9 cellular contexts compared by ENCODE assay signal in genomic region chr2:48227617-48228344, GRCh38.
A peak's percentile ranks its signal among the peaks of the same experiment; 100 is the strongest.
DNase-seq lines count a peak whose midpoint lies in the region; ATAC-seq and TF ChIP-seq lines count a peak whose summit lies in the region.
"Had no signal": no experiment of that assay in that cellular context is flagged by ENCODE, and none has a peak within 500 bp of the region (broad histone marks: within the 10 kb centered on the region; RNA-seq: fewer than 3 reads in every experiment).

No MANE protein-coding gene starts in this region.

- H3K27ac Mint-ChIP-seq in endodermal cell (no peak overlapping the region), T-cell (no peak overlapping the region)

- H3K27me3 ChIP-seq in GM06990 (replicated peaks; ENCODE audit: control insufficient read depth, insufficient read depth, low read length) (no peaks in the 10 kb centered on the region), endodermal cell (ENCODE audit: control insufficient read depth, insufficient read depth, low read length, poor library complexity, severe bottlenecking) (no peaks in the 10 kb centered on the region)

- H3K27me3 Mint-ChIP-seq in endodermal cell (ENCODE audit: insufficient read depth) (no peaks in the 10 kb centered on the region), T-cell (no peaks in the 10 kb centered on the region)

- CTCF ChIA-PET in T-cell (lab: Charles Lee), result interaction anchor here (0.6 to 0.7 kb wide), 3 partner anchors 246 to 388 kb away, joined by 3 to 7 read pairs (median 4); no protein-coding TSS in a partner anchor

- 90 to 93% methylated on average over 1 to 3 of the region's 3 CpGs for WGBS in endodermal cell (ENCODE audit: insufficient coverage in 1 of 2, insufficient read length in 1 of 2), 2 experiments

- H3K9ac ChIP-seq in endodermal cell (ENCODE audit: extremely low read depth, low read length, poor library complexity, severe bottlenecking), result no peak overlapping the region

- no peaks in the 10 kb centered on the region for H3K4me1 ChIP-seq in endodermal cell (ENCODE audit: control insufficient read depth, insufficient read depth, low read length)

- H3K36me3 Mint-ChIP-seq in endodermal cell (ENCODE audit: low read depth) (no peaks in the 10 kb centered on the region), T-cell (no peaks in the 10 kb centered on the region)

- H3K4me3 ChIP-seq in GM06990 (replicated peaks; ENCODE audit: low read depth, low read length) (no peak overlapping the region), endodermal cell (ENCODE audit: low read length) (no peak overlapping the region)

- H3K9me3 ChIP-seq in endodermal cell (ENCODE audit: control insufficient read depth, low read length), result no peaks in the 10 kb centered on the region

- ATAC-seq in GM21381 (IDR thresholded peaks at IDR 0.05; ENCODE audit: unreplicated experiment) (peak; percentile 82), HG03280 (IDR thresholded peaks at IDR 0.05; ENCODE audit: unreplicated experiment) (peak; percentile 70), T-cell (replicated peaks in 1 of 4) (no peak)

- DNase-seq in GM06990 (ENCODE audit: extremely low read depth, insufficient read length) (peak; percentile 38), endodermal cell (no peak), NCI-H2029 (lab: John Stamatoyannopoulos, UW) (no peak), T-cell (no peak), NCI-H510A treated with DMSO at 0.1 percent for 48 hours (lab: John Stamatoyannopoulos, UW) (no peak)
- DNase-seq in activated naive CD4-positive, alpha-beta T cell (lab: John Stamatoyannopoulos, UW), result no peak
- DNase-seq: SHP77 had no signal

- H3K27ac ChIP-seq in endodermal cell (ENCODE audit: low read depth, low read length), result peak overlapping the region; percentile 32

- H3K36me3 ChIP-seq in GM06990 (ENCODE audit: control insufficient read depth, insufficient read depth, low read length) (no peaks in the 10 kb centered on the region), endodermal cell (ENCODE audit: control insufficient read depth, insufficient read depth, low read length) (no peaks in the 10 kb centered on the region)

- no peak for TF ChIP-seq CTCF in GM06990 (IDR thresholded peaks at IDR 0.05; ENCODE audit: insufficient read depth, low read length, poor library complexity, severe bottlenecking)
- no peak for TF ChIP-seq CTCF in endodermal cell (conservative IDR thresholded peaks at IDR 0.05)

- POLR2A ChIA-PET in T-cell (lab: Charles Lee), result no interaction called here

- H3K4me3 Mint-ChIP-seq in endodermal cell (no peak overlapping the region), T-cell (no peak overlapping the region)

- H3K9me3 Mint-ChIP-seq in endodermal cell (no peaks in the 10 kb centered on the region), T-cell (peaks cover 0 to 5% (median 0%) of the 10 kb centered on the region in 3 donors)

- H3K4me1 Mint-ChIP-seq in endodermal cell, result no peaks in the 10 kb centered on the region
- peaks cover 0 to 8% (median 0%) of the 10 kb centered on the region in 3 donors for H3K4me1 Mint-ChIP-seq in T-cell

Comparison
In these comparisons a context has a peak if more than half of its experiments do, and no peak if none do; other contexts are left out.
1. ATAC-seq: peak in GM21381 (single experiment) and HG03280 (single experiment); none in T-cell (0 of 4).